ENCODE assay signal across 22 cellular contexts in genomic region chr15:50655555-50655954, GRCh38.
"Had no signal": no experiment of that assay in that cellular context is flagged by ENCODE, and none has a peak within 500 bp of the region (broad histone marks: within the 10 kb centered on the region; RNA-seq: fewer than 3 reads in every experiment).

No MANE protein-coding gene starts in this region.

- H3K4me2 ChIP-seq: SK-N-SH had no signal

- H3K4me3 ChIP-seq: breast epithelium had no signal

- H3K9me3 Mint-ChIP-seq: activated naive CD4-positive, alpha-beta T cell treated with anti-CD3 and anti-CD28 coated beads, Interleukin-2, amount 50 U/mL, for 24 hours; activated T-cell treated with anti-CD3 and anti-CD28 coated beads, Interleukin-2, amount 50 U/mL, for 4 hours; activated T-helper 2 cell treated with anti-CD3 and anti-CD28 coated beads, Interferon-gamma antibody, Interleukin-2, Interleukin-4, amounts not matched to agents 10 μg/mL and 5 μg/mL and 100 μg/mL, durations not matched to agents 14 hours and 24 hours and 36 hours had no signal

- H3K4me3 Mint-ChIP-seq: activated CD8-positive, alpha-beta memory T cell treated with anti-CD3 and anti-CD28 coated beads, Interleukin-2, amount 10 ng/mL, durations not matched to agents 7 days and 5 days; activated naive CD4-positive, alpha-beta T cell treated with anti-CD3 and anti-CD28 coated beads, Interleukin-2, amount 50 U/mL, for 24 hours; activated T-cell treated with anti-CD3 and anti-CD28 coated beads, Interleukin-2, amount 50 U/mL, for 4 hours had no signal

- H3K9me2 ChIP-seq: SK-N-SH had no signal

- ATAC-seq: activated CD8-positive, alpha-beta memory T cell treated with anti-CD3 and anti-CD28 coated beads, Interleukin-2, amount 10 ng/mL, durations not matched to agents 7 days and 5 days; activated T-cell treated with anti-CD3 and anti-CD28 coated beads, Interleukin-2, amount 50 U/mL, for 4 hours; PC-3 had no signal

- H3K4me1 ChIP-seq: breast epithelium had no signal

- H3K27me3 ChIP-seq: breast epithelium had no signal

- H3K9ac ChIP-seq: SK-N-SH had no signal

- H3K27ac ChIP-seq: breast epithelium, VCaP had no signal

- H3K27me3 Mint-ChIP-seq: activated CD8-positive, alpha-beta memory T cell treated with anti-CD3 and anti-CD28 coated beads, Interleukin-2, amount 10 ng/mL, durations not matched to agents 7 days and 5 days; activated naive CD4-positive, alpha-beta T cell treated with anti-CD3 and anti-CD28 coated beads, Interleukin-2, amount 50 U/mL, for 24 hours had no signal

- DNase-seq: activated CD4-positive, alpha-beta T cell treated with anti-CD3 and anti-CD28 coated beads for 4 hours; activated CD8-positive, alpha-beta memory T cell treated with anti-CD3 and anti-CD28 coated beads, Interleukin-2, amount 10 ng/mL, durations not matched to agents 7 days and 5 days; activated gamma-delta T cell treated with Interleukin-2 at 50 U/mL for 16 hours; activated T-cell treated with anti-CD3 and anti-CD28 coated beads, Interleukin-2, amount 50 U/mL, for 4 hours; aorta; caudate nucleus; IMR-90; Kasumi-1; KBM-7; NCI-H1105 treated with DMSO at 0.1 percent for 48 hours; NCI-H1436 treated with DMSO at 0.1 percent for 48 hours; NCI-H187 treated with DMSO at 0.1 percent for 48 hours; NCI-H2081 treated with DMSO at 0.1 percent for 48 hours; NCI-H446; NCI-H524; PC-3; SK-N-SH; T-helper 1 cell had no signal

- H3K9me3 ChIP-seq: breast epithelium, SK-N-SH had no signal

- H3K27ac Mint-ChIP-seq: activated naive CD4-positive, alpha-beta T cell treated with anti-CD3 and anti-CD28 coated beads, Interleukin-2, amount 50 U/mL, for 24 hours; activated T-helper 2 cell treated with anti-CD3 and anti-CD28 coated beads, Interferon-gamma antibody, Interleukin-2, Interleukin-4, amounts not matched to agents 10 μg/mL and 5 μg/mL and 100 μg/mL, durations not matched to agents 14 hours and 24 hours and 36 hours had no signal
